In genomic region chr1:3930282-3930681, GRCh38 we compare ENCODE assay signal across 18 cellular contexts.
"Had no signal": no experiment of that assay in that cellular context is flagged by ENCODE, and none has a peak within 500 bp of the region (broad histone marks: within the 10 kb centered on the region; RNA-seq: fewer than 3 reads in every experiment).

No MANE protein-coding gene starts in this region.

- H3K9me3 ChIP-seq: right atrium auricular region had no signal

- H3K4me3 Mint-ChIP-seq: dendritic cell treated with granulocyte-macrophage colony-stimulating factor and Interleukin-4, amounts not matched to agents 40 ng/mL and 50 ng/mL, for 4 days had no signal

- H3K27me3 ChIP-seq: right atrium auricular region had no signal

- H3K36me3 ChIP-seq: right atrium auricular region, tibial nerve had no signal

- ATAC-seq: Right ventricle myocardium inferior had no signal

- H3K4me3 ChIP-seq: lung, right atrium auricular region, SK-N-MC, skin epidermis, tibial nerve had no signal

- H3K27ac Mint-ChIP-seq: dendritic cell treated with granulocyte-macrophage colony-stimulating factor and Interleukin-4, amounts not matched to agents 40 ng/mL and 50 ng/mL, for 4 days had no signal

- H3K4me1 ChIP-seq: right atrium auricular region, tibial nerve had no signal

- DNase-seq: activated CD4-positive, alpha-beta T cell treated with anti-CD3 and anti-CD28 coated beads for 4 hours; activated CD8-positive, alpha-beta memory T cell treated with anti-CD3 and anti-CD28 coated beads, Interleukin-2, amount 50 U/mL, for 48 hours; activated naive CD4-positive, alpha-beta T cell treated with Interleukin-2 at 50 U/mL for 16 hours; cerebellar nuclear complex; effector memory CD4-positive, alpha-beta T cell; islet precursor cell; stimulated activated CD4-positive, alpha-beta T cell treated with anti-CD3 and anti-CD28 coated beads, Interleukin-15, amount 100 ng/mL, for 24 hours; stimulated activated CD4-positive, alpha-beta T cell treated with anti-CD3 and anti-CD28 coated beads, Interleukin-4, amount 100 ng/mL, for 1 hour; stimulated activated naive CD4-positive, alpha-beta T cell treated with Interleukin-2 at 50 U/mL for 16 hours; substantia nigra; T-helper 1 cell had no signal

- H3K27ac ChIP-seq: right atrium auricular region, SK-N-MC, tibial nerve had no signal
